Comparison of ENCODE assay signal across 32 cellular contexts in the genomic region with DNA sequence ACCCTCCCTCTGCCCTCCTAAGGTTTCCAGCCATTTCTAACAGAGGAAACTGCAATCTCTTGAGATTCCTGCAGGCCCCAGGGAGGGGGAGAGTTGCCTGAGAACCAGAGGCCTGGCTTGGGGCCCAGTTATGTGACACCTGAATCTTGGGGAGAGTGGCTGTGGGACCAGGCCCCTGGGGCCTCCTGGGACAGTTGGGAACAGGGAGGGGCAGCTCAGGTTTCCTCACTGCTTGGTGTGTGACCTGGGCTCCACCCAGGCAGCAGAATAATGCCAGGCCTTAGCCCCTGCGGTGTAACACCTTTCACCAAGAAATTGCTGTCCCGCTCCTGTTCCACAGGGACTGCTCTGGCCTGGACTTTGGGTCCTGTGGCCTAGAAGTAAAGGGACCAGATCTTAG. TPM values are rescaled to one million over a fixed set of nuclear protein-coding genes. Genes with fewer than 3 reads are reported as not detected.
DNase-seq lines count a peak whose midpoint lies in the region; ATAC-seq and TF ChIP-seq lines count a peak whose summit lies in the region.
"Had no signal": no experiment of that assay in that cellular context is flagged by ENCODE, and none has a peak within 500 bp of the region (broad histone marks: within the 10 kb centered on the region; RNA-seq: fewer than 3 reads in every experiment).

No MANE protein-coding gene starts in this region.

- H3K27me3 ChIP-seq in upper lobe of right lung, result peaks cover 5% of the 10 kb centered on the region

- intact Hi-C loops in upper lobe of right lung (cut with DNase I), result no loop called here

- POLR2A ChIA-PET in naive thymus-derived CD8-positive, alpha-beta T cell (lab: Charles Lee), result no interaction called here

- no peaks in the 10 kb centered on the region for H3K9me3 Mint-ChIP-seq in activated naive CD8-positive, alpha-beta T cell treated with anti-CD3 and anti-CD28 coated beads, Interleukin-2, amount 50 U/mL, for 24 hours
- H3K9me3 Mint-ChIP-seq in naive thymus-derived CD8-positive, alpha-beta T cell, result peaks cover 0 to 2% (median 0%) of the 10 kb centered on the region in 9 donors
- H3K9me3 Mint-ChIP-seq: activated CD8-positive, alpha-beta T cell treated with anti-CD3 and anti-CD28 coated beads for 36 hours; activated naive CD4-positive, alpha-beta T cell treated with anti-CD3 and anti-CD28 coated beads, Interleukin-2, amount 10 ng/mL, durations not matched to agents 7 days and 5 days had no signal

- ATAC-seq in upper lobe of right lung, result peak; percentile 92
- ATAC-seq in activated naive CD8-positive, alpha-beta T cell treated with anti-CD3 and anti-CD28 coated beads, Interleukin-2, amount 50 U/mL, for 24 hours, result no peak
- ATAC-seq in naive thymus-derived CD8-positive, alpha-beta T cell, result no peak
- ATAC-seq: sciatic nerve had no signal

- peak; percentile 25; the same call in 1 of the 2 replicates for TF ChIP-seq RAD21 in Ishikawa (IDR thresholded peaks at IDR 0.05; ENCODE audit: low read depth)

- TF ChIP-seq EP300 in Ishikawa (IDR thresholded peaks at IDR 0.05; ENCODE audit: borderline replicate concordance), result peak; percentile 94

- no peaks in the 10 kb centered on the region for H3K36me3 ChIP-seq in upper lobe of right lung
- H3K36me3 ChIP-seq: BLaER1 treated with 17β-estradiol and CSF1 and Interleukin-3, amounts not matched to agents 10 nM and 100 nM; esophagus squamous epithelium; MG63; SJSA1; tibial nerve had no signal

- H3K9me3 ChIP-seq in upper lobe of right lung, result no peaks in the 10 kb centered on the region
- H3K9me3 ChIP-seq: Caco-2, esophagus squamous epithelium, MG63, SJSA1 had no signal

- no peaks in the 10 kb centered on the region for H3K36me3 Mint-ChIP-seq in activated naive CD8-positive, alpha-beta T cell treated with anti-CD3 and anti-CD28 coated beads, Interleukin-2, amount 50 U/mL, for 24 hours (ENCODE audit: low read depth)
- H3K36me3 Mint-ChIP-seq in naive thymus-derived CD8-positive, alpha-beta T cell, result no peaks in the 10 kb centered on the region
- H3K36me3 Mint-ChIP-seq: activated naive CD4-positive, alpha-beta T cell treated with anti-CD3 and anti-CD28 coated beads, Interleukin-2, amount 10 ng/mL, durations not matched to agents 7 days and 5 days; brain had no signal

- peaks cover 10% of the 10 kb centered on the region for H3K27me3 Mint-ChIP-seq in activated naive CD8-positive, alpha-beta T cell treated with anti-CD3 and anti-CD28 coated beads, Interleukin-2, amount 50 U/mL, for 24 hours
- peaks cover 10 to 25% (median 16%) of the 10 kb centered on the region in 5 donors for H3K27me3 Mint-ChIP-seq in naive thymus-derived CD8-positive, alpha-beta T cell

- H3K27ac Mint-ChIP-seq in activated naive CD8-positive, alpha-beta T cell treated with anti-CD3 and anti-CD28 coated beads, Interleukin-2, amount 50 U/mL, for 24 hours, result no peak overlapping the region
- no peak overlapping the region for H3K27ac Mint-ChIP-seq in naive thymus-derived CD8-positive, alpha-beta T cell
- H3K27ac Mint-ChIP-seq: activated CD4-positive, alpha-beta T cell treated with anti-CD3 and anti-CD28 coated beads for 36 hours; activated CD8-positive, alpha-beta T cell treated with anti-CD3 and anti-CD28 coated beads for 36 hours; activated naive CD4-positive, alpha-beta T cell treated with anti-CD3 and anti-CD28 coated beads, Interleukin-2, amount 10 ng/mL, durations not matched to agents 7 days and 5 days; nephron progenitor cell had no signal

- DNase-seq in NCI-H69 (lab: John Stamatoyannopoulos, UW) (peak; percentile 59), myocyte (ENCODE audit: low read depth) (peak; percentile 53), upper lobe of right lung (peak; percentile 85)
- DNase-seq in activated naive CD8-positive, alpha-beta T cell treated with anti-CD3 and anti-CD28 coated beads, Interleukin-2, amount 50 U/mL, for 24 hours, result no peak
- no peak for DNase-seq in naive thymus-derived CD8-positive, alpha-beta T cell
- DNase-seq in activated T-cell treated with anti-CD3 and anti-CD28 coated beads, Interleukin-2, amount 50 U/mL, for 48 hours, result no peak
- DNase-seq: activated CD8-positive, alpha-beta memory T cell treated with anti-CD3 and anti-CD28 coated beads, Interleukin-2, amount 50 U/mL, for 48 hours; esophagus squamous epithelium; GF-D8; NCI-H1105; stimulated activated CD4-positive, alpha-beta T cell treated with anti-CD3 and anti-CD28 coated beads, Interleukin-4, amount 100 ng/mL, for 4 hours; T-helper 9 cell had no signal

- H3K27ac ChIP-seq in upper lobe of right lung, result no peak overlapping the region
- H3K27ac ChIP-seq: BLaER1 treated with 17β-estradiol and CSF1 and Interleukin-3, amounts not matched to agents 10 nM and 100 nM; esophagus squamous epithelium; foreskin keratinocyte; KMS-11; RWPE1; SJSA1; tibial nerve had no signal

- no peak for TF ChIP-seq CTCF in upper lobe of right lung (IDR thresholded peaks at IDR 0.05)

- no peak overlapping the region for H3K4me3 ChIP-seq in upper lobe of right lung
- H3K4me3 ChIP-seq: BLaER1 treated with 17β-estradiol and CSF1 and Interleukin-3, amounts not matched to agents 10 nM and 100 nM; esophagus squamous epithelium; MG63; SJSA1; tibial nerve had no signal

- H3K4me1 Mint-ChIP-seq in activated naive CD8-positive, alpha-beta T cell treated with anti-CD3 and anti-CD28 coated beads, Interleukin-2, amount 50 U/mL, for 24 hours, result no peaks in the 10 kb centered on the region
- peaks cover 0 to 6% (median 2%) of the 10 kb centered on the region in 4 donors for H3K4me1 Mint-ChIP-seq in naive thymus-derived CD8-positive, alpha-beta T cell
- H3K4me1 Mint-ChIP-seq: activated CD4-positive, alpha-beta T cell treated with anti-CD3 and anti-CD28 coated beads for 36 hours had no signal

- no peak overlapping the region for H3K4me3 Mint-ChIP-seq in activated naive CD8-positive, alpha-beta T cell treated with anti-CD3 and anti-CD28 coated beads, Interleukin-2, amount 50 U/mL, for 24 hours
- no peak overlapping the region for H3K4me3 Mint-ChIP-seq in naive thymus-derived CD8-positive, alpha-beta T cell
- H3K4me3 Mint-ChIP-seq: activated CD4-positive, alpha-beta T cell treated with anti-CD3 and anti-CD28 coated beads for 36 hours; activated CD8-positive, alpha-beta T cell treated with anti-CD3 and anti-CD28 coated beads for 36 hours; activated naive CD4-positive, alpha-beta T cell treated with anti-CD3 and anti-CD28 coated beads, Interleukin-2, amount 10 ng/mL, durations not matched to agents 7 days and 5 days had no signal

- H3K4me1 ChIP-seq in upper lobe of right lung, result no peaks in the 10 kb centered on the region
- H3K4me1 ChIP-seq: Caco-2, esophagus squamous epithelium, foreskin keratinocyte, SJSA1, tibial nerve had no signal

TF ChIP-seq in Ishikawa, 13 proteins besides CTCF, POLR2A, EP300 and RAD21:
- TF ChIP-seq NFIC (IDR thresholded peaks at IDR 0.05), result peak; percentile 93
- TF ChIP-seq FOXM1 (IDR thresholded peaks at IDR 0.05; ENCODE audit: borderline replicate concordance, low read depth), result peak; percentile 89
- no peak; the same call in 1 of the 2 replicates for TF ChIP-seq TAF1 (IDR thresholded peaks at IDR 0.05; ENCODE audit: low read depth)
- peak; percentile 96 for TF ChIP-seq TCF12 (IDR thresholded peaks at IDR 0.05; ENCODE audit: low read depth)
- TF ChIP-seq TEAD4 (IDR thresholded peaks at IDR 0.05), result peak; percentile 92
- TF ChIP-seq CEBPB (IDR thresholded peaks at IDR 0.05), result peak; percentile 49; the same call in 1 of the 2 replicates

RNA-seq across cellular contexts. Expression of gene CRHR1, which starts 44.3 kb away (rescaled TPM):
- 0.36 TPM in 1 of 2 replicates, not detected in the other for total RNA-seq in myocyte
- 0.24 TPM for polyA plus RNA-seq in myocyte (2012)
- total RNA-seq in upper lobe of right lung, result not detected
- not detected for total RNA-seq in naive thymus-derived CD8-positive, alpha-beta T cell
- not detected for polyA plus RNA-seq in naive thymus-derived CD8-positive, alpha-beta T cell
- total RNA-seq: activated CD4-positive, alpha-beta T cell treated with anti-CD3 and anti-CD28 coated beads for 36 hours; activated CD8-positive, alpha-beta T cell treated with anti-CD3 and anti-CD28 coated beads for 36 hours; Caco-2; dermis blood vessel endothelial cell; esophagus squamous epithelium; foreskin keratinocyte; kidney epithelial cell; mammary epithelial cell; mucosa of gallbladder; NCI-H460; SJSA1; tibial nerve had no signal
- polyA plus RNA-seq: foreskin keratinocyte, mammary epithelial cell had no signal

Comparison
In these comparisons a context has a peak if more than half of its experiments do, and no peak if none do; other contexts are left out.
1. DNase-seq: peak in NCI-H69 (single experiment), myocyte (single experiment) and upper lobe of right lung (single experiment); none in activated naive CD8-positive, alpha-beta T cell treated with anti-CD3 and anti-CD28 coated beads, Interleukin-2, amount 50 U/mL, for 24 hours (single experiment), naive thymus-derived CD8-positive, alpha-beta T cell (0 of 10) and activated T-cell treated with anti-CD3 and anti-CD28 coated beads, Interleukin-2, amount 50 U/mL, for 48 hours (0 of 2).